8 cellular contexts compared by ENCODE assay signal in genomic region chr10:80536361-80536835, GRCh38. TPM values are rescaled to one million over a fixed set of nuclear protein-coding genes. Genes with fewer than 3 reads are reported as not detected.
DNase-seq lines count a peak whose midpoint lies in the region; ATAC-seq, FAIRE-seq and TF ChIP-seq lines count a peak whose summit lies in the region.

No MANE protein-coding gene starts in this region.

- TF ChIP-seq CTCF in OCI-LY7 (conservative IDR thresholded peaks at IDR 0.05; ENCODE audit: low read length) (no peak), endothelial cell of umbilical vein (IDR thresholded peaks at IDR 0.05; ENCODE audit: extremely low read depth in 1 of 2, insufficient read depth in 1 of 2, low read depth in 1 of 2, low read length in 2 of 2) (no peak), osteoblast (IDR thresholded peaks at IDR 0.05; ENCODE audit: extremely low read depth, low read depth, low read length) (no peak), D721Med (IDR thresholded peaks at IDR 0.05; ENCODE audit: insufficient read depth, missing control alignments) (no peak)

- no peaks in the 10 kb centered on the region for H3K36me3 ChIP-seq in CD4-positive, alpha-beta memory T cell (ENCODE audit: insufficient read depth, low read length)
- no peaks in the 10 kb centered on the region for H3K36me3 ChIP-seq in OCI-LY7 (ENCODE audit: insufficient read depth, low read length)
- H3K36me3 ChIP-seq in endothelial cell of umbilical vein (ENCODE audit: control insufficient read depth in 2 of 2, extremely low read depth in 1 of 2, insufficient read depth in 2 of 2, low read length in 2 of 2): no peaks in the 10 kb centered on the region
- H3K36me3 ChIP-seq in osteoblast (ENCODE audit: insufficient read depth, low read length): no peaks in the 10 kb centered on the region

- peak overlapping the region; percentile 84 to 96 (median 92) for H3K4me3 Mint-ChIP-seq in CD4-positive, alpha-beta memory T cell

- H3K27ac Mint-ChIP-seq in CD4-positive, alpha-beta memory T cell: peak overlapping the region; percentile 93 to 99 (median 97)

- BruUV-seq in OCI-LY7 (replicated peaks; lab: Mats Ljungman, UMichigan): no TSS peak
- TSS peak; percentile 7 for BruUV-seq in endothelial cell of umbilical vein (replicated peaks; lab: Mats Ljungman, UMichigan)

- H3K4me1 Mint-ChIP-seq in CD4-positive, alpha-beta memory T cell: peaks cover 9 to 38% (median 30%) of the 10 kb centered on the region in 4 donors

- H3K4me1 ChIP-seq in CD4-positive, alpha-beta memory T cell (ENCODE audit: insufficient read depth, low read length): peaks cover 20% of the 10 kb centered on the region
- H3K4me1 ChIP-seq in OCI-LY7 (ENCODE audit: insufficient read depth, low read length, poor library complexity, severe bottlenecking): peaks cover 16% of the 10 kb centered on the region
- H3K4me1 ChIP-seq in endothelial cell of umbilical vein (ENCODE audit: control insufficient read depth, extremely low read depth, insufficient read depth, low read length): peaks cover 4% of the 10 kb centered on the region
- H3K4me1 ChIP-seq in osteoblast (ENCODE audit: insufficient read depth, low read length): no peaks in the 10 kb centered on the region

- peak overlapping the region; percentile 45 to 47 for H3K4me3 ChIP-seq in CD4-positive, alpha-beta memory T cell (ENCODE audit: low read length in 2 of 2)
- H3K4me3 ChIP-seq in OCI-LY7 (ENCODE audit: low read depth, low read length, poor library complexity, severe bottlenecking) (peak overlapping the region; percentile 58), endothelial cell of umbilical vein (replicated peaks in 1 of 3; ENCODE audit: insufficient read depth in 1 of 3, low read depth in 1 of 3, low read length in 3 of 3) (peak overlapping the region in 2 of 3 experiments; percentile 36 to 39), osteoblast (ENCODE audit: insufficient read depth, low read length) (peak overlapping the region; percentile 72)

- H3K9me2 ChIP-seq in OCI-LY7 (ENCODE audit: insufficient read depth, low read length): no peaks in the 10 kb centered on the region

- CTCF ChIA-PET in CD4-positive, alpha-beta memory T cell (lab: Charles Lee; ENCODE audit: partially characterized antibody): interaction anchor here (0.5 to 1.7 kb wide), 10 partner anchors 9 to 158 kb away, joined by 3 to 9 read pairs (median 4); no protein-coding TSS in a partner anchor
- CTCF ChIA-PET in OCI-LY7 (lab: Charles Lee; ENCODE audit: unreplicated experiment) (no interaction called here), endothelial cell of umbilical vein (lab: Charles Lee) (interaction anchor here (0.6 to 1.6 kb wide), 7 partner anchors 16 to 488 kb away, joined by 3 to 6 read pairs (median 4); no protein-coding TSS in a partner anchor)

- H2AFZ ChIP-seq in OCI-LY7 (ENCODE audit: low read length) (peak overlapping the region; percentile 70), endothelial cell of umbilical vein (ENCODE audit: low read depth, low read length) (peak overlapping the region; percentile 95), osteoblast (ENCODE audit: low read length) (peak overlapping the region; percentile 80)

- H3K27me3 Mint-ChIP-seq in CD4-positive, alpha-beta memory T cell: peaks cover 0 to 1% of the 10 kb centered on the region in 2 donors

- no peaks in the 10 kb centered on the region for H3K9me3 ChIP-seq in CD4-positive, alpha-beta memory T cell (ENCODE audit: control insufficient read depth in 1 of 2, low read length in 2 of 2)
- H3K9me3 ChIP-seq in OCI-LY7 (ENCODE audit: low read length): no peaks in the 10 kb centered on the region
- H3K9me3 ChIP-seq in endothelial cell of umbilical vein (replicated peaks; ENCODE audit: control insufficient read depth, insufficient read depth, low read length): no peaks in the 10 kb centered on the region
- no peaks in the 10 kb centered on the region for H3K9me3 ChIP-seq in osteoblast (ENCODE audit: low read depth, low read length)

- H3K9ac ChIP-seq in endothelial cell of umbilical vein (replicated peaks; ENCODE audit: extremely low read depth, insufficient read depth, low read length): peak overlapping the region; percentile 53

- no peaks in the 10 kb centered on the region for H4K20me1 ChIP-seq in OCI-LY7 (ENCODE audit: insufficient read depth, low read length)
- H4K20me1 ChIP-seq in endothelial cell of umbilical vein (replicated peaks; ENCODE audit: control insufficient read depth, extremely low read depth, insufficient read depth, low read length): no peaks in the 10 kb centered on the region
- no peaks in the 10 kb centered on the region for H4K20me1 ChIP-seq in osteoblast (ENCODE audit: insufficient read depth, low read length)

- H3K27ac ChIP-seq in CD4-positive, alpha-beta memory T cell (ENCODE audit: low read depth, low read length): peak overlapping the region; percentile 87
- H3K27ac ChIP-seq in OCI-LY7 (ENCODE audit: low read depth, low read length, poor library complexity, severe bottlenecking) (no peak overlapping the region), endothelial cell of umbilical vein (ENCODE audit: insufficient read depth, low read depth, low read length) (no peak overlapping the region), osteoblast (ENCODE audit: low read depth, low read length) (no peak overlapping the region)

- TF ChIP-seq POLR2A in endothelial cell of umbilical vein (IDR thresholded peaks at IDR 0.05; ENCODE audit: low read depth, low read length): no peak

- intact Hi-C loops in CD4-positive, alpha-beta memory T cell (cut with micrococcal nuclease): loop anchor here (5.0 to 10.0 kb wide), 2 partner anchors 162 to 386 kb away; no protein-coding TSS in a partner anchor
- intact Hi-C loops in OCI-LY7 (cut with micrococcal nuclease; ENCODE audit: unreplicated experiment): no loop called here
- intact Hi-C loops in endothelial cell of umbilical vein (cut with micrococcal nuclease): loop anchor here (1.0 to 2.0 kb wide), 2 partner anchors 62 to 388 kb away; no protein-coding TSS in a partner anchor

- dilution Hi-C loops in endothelial cell of umbilical vein (cut with MboI; ENCODE audit: extremely low pct_ligation_motif_present, low sequenced_read_pairs): no loop called here

- ATAC-seq in GM19351 (IDR thresholded peaks at IDR 0.05; ENCODE audit: unreplicated experiment): no peak
- no peak for ATAC-seq in GM18517 (IDR thresholded peaks at IDR 0.05; ENCODE audit: unreplicated experiment)

- FAIRE-seq in endothelial cell of umbilical vein (lab: Jason Lieb, UNC) (no peak), D721Med (lab: Jason Lieb, UNC) (no peak)

- no peaks in the 10 kb centered on the region for H3K9me1 ChIP-seq in endothelial cell of umbilical vein (replicated peaks; ENCODE audit: control insufficient read depth, extremely low read depth, insufficient read depth, low read length)

- DNase-seq in CD4-positive, alpha-beta memory T cell: no peak
- DNase-seq in OCI-LY7 (ENCODE audit: low spot score): no peak
- no peak for DNase-seq in endothelial cell of umbilical vein (ENCODE audit: low read depth, low spot score)
- no peak for DNase-seq in osteoblast (ENCODE audit: insufficient read length, low spot score, missing footprints)
- no peak for DNase-seq in D721Med (ENCODE audit: insufficient read length, low spot score)
- no peak for DNase-seq in D341Med (ENCODE audit: low spot score)

- POLR2A ChIA-PET in CD4-positive, alpha-beta memory T cell (lab: Charles Lee; ENCODE audit: partially characterized antibody): interaction anchor here (0.7 to 1.6 kb wide), 8 partner anchors 25 to 349 kb away, joined by 3 to 7 read pairs (median 4); partner anchors contain the start of gene PRXL2A
- POLR2A ChIA-PET in OCI-LY7 (lab: Charles Lee) (interaction anchor here (0.7 kb wide), 1 partner anchor 75 kb away, joined by 4 read pairs; no protein-coding TSS in a partner anchor), endothelial cell of umbilical vein (lab: Charles Lee) (no interaction called here)

- H3K27me3 ChIP-seq in CD4-positive, alpha-beta memory T cell (ENCODE audit: insufficient read depth, low read length): no peaks in the 10 kb centered on the region
- H3K27me3 ChIP-seq in endothelial cell of umbilical vein (ENCODE audit: control insufficient read depth in 2 of 2, insufficient read depth in 2 of 2, low read length in 2 of 2) (peaks cover 0 to 4% of the 10 kb centered on the region in 2 experiments), osteoblast (ENCODE audit: insufficient read depth, low read length) (no peaks in the 10 kb centered on the region)

- H3K79me2 ChIP-seq in OCI-LY7 (ENCODE audit: insufficient read depth, low read depth, low read length) (no peaks in the 10 kb centered on the region), endothelial cell of umbilical vein (ENCODE audit: control insufficient read depth, insufficient read depth, low read length) (no peaks in the 10 kb centered on the region), osteoblast (ENCODE audit: insufficient read depth, low read length) (no peaks in the 10 kb centered on the region)

- H3K36me3 Mint-ChIP-seq in CD4-positive, alpha-beta memory T cell: peaks cover 3 to 10% of the 10 kb centered on the region in 2 donors

- peaks cover 0 to 2% (median 0%) of the 10 kb centered on the region in 8 donors for H3K9me3 Mint-ChIP-seq in CD4-positive, alpha-beta memory T cell

- H3K4me2 ChIP-seq in OCI-LY7 (ENCODE audit: low read length) (peak overlapping the region; percentile 64), endothelial cell of umbilical vein (ENCODE audit: insufficient read depth, low read length) (peak overlapping the region; percentile 45), osteoblast (ENCODE audit: insufficient read depth, low read length) (peak overlapping the region; percentile 69)

TF ChIP-seq in endothelial cell of umbilical vein, 7 proteins besides CTCF, POLR2A, EP300 and RAD21 (continues in another document):
- TF ChIP-seq EZH2 (IDR thresholded peaks at IDR 0.05; ENCODE audit: borderline replicate concordance, low read depth, low read length, severe bottlenecking) (no peak), POLR2AphosphoS5 (IDR thresholded peaks at IDR 0.05; ENCODE audit: insufficient read depth, low read depth, low read length) (no peak), GATA2 (IDR thresholded peaks at IDR 0.05; ENCODE audit: insufficient read depth, insufficient read length, low read depth, low read length) (no peak)

RNA-seq across cellular contexts. Expression of gene SH2D4B, which starts 1.3 kb away (rescaled TPM):
- total RNA-seq in CD4-positive, alpha-beta memory T cell: under 1 TPM; 0.17 TPM
- not detected for polyA plus RNA-seq in CD4-positive, alpha-beta memory T cell
- total RNA-seq in OCI-LY7 (2014; rRNA removed; shearing (Covaris generic)): 0.03 TPM in 1 of 2 replicates, not detected in the other
- not detected in 2 replicates for total RNA-seq in OCI-LY7 (2022)
- not detected in 2 replicates for total RNA-seq in endothelial cell of umbilical vein
- polyA plus RNA-seq in endothelial cell of umbilical vein: not detected in 2 replicates
- not detected in 2 replicates for polyA plus RNA-seq in endothelial cell of umbilical vein (2011; cell fraction: cytosol; rRNA removed)
- 0.04 and 0.08 TPM in 2 replicates for polyA plus RNA-seq in endothelial cell of umbilical vein (2011; cell fraction: nucleus; rRNA removed)
- polyA plus RNA-seq in endothelial cell of umbilical vein (2012): not detected in 2 replicates
- 0.07 TPM in 1 of 2 replicates, not detected in the other for polyA minus RNA-seq in endothelial cell of umbilical vein
- not detected for polyA minus RNA-seq in endothelial cell of umbilical vein (2011; cell fraction: cytosol; rRNA and poly(A)+ RNA removed)
- polyA minus RNA-seq in endothelial cell of umbilical vein (2011; cell fraction: nucleus; rRNA and poly(A)+ RNA removed): 0.14 TPM in 2 replicates
- under 0.01 TPM in 1 of 2 replicates, not detected in the other for total RNA-seq in osteoblast
